In genomic region chr1:54152696-54153095, GRCh38 we compare ENCODE assay signal across 2 cellular contexts.
TF ChIP-seq lines count a peak whose summit lies in the region.

Gene CDCP2, minus strand, starts transcription at chr1:54153000. Its CDS starts 78 bp downstream, at chr1:54152922.

TF ChIP-seq in IMR-90, 13 proteins besides CTCF, POLR2A, EP300 and RAD21:
- TF ChIP-seq NFE2L2 (IDR thresholded peaks at IDR 0.05; ENCODE audit: low read depth, low read length), result no peak
- TF ChIP-seq FOS (IDR thresholded peaks at IDR 0.05; ENCODE audit: low read depth, low read length), result no peak
- TF ChIP-seq MAZ (IDR thresholded peaks at IDR 0.05; ENCODE audit: borderline replicate concordance, low read depth, low read length), result no peak
- TF ChIP-seq RFX5 (IDR thresholded peaks at IDR 0.05; ENCODE audit: low read depth, low read length), result no peak
- TF ChIP-seq MXI1 (IDR thresholded peaks at IDR 0.05; ENCODE audit: borderline replicate concordance, low read depth, low read length), result no peak
- no peak for TF ChIP-seq RCOR1 (IDR thresholded peaks at IDR 0.05; ENCODE audit: insufficient replicate concordance, low read length)
- TF ChIP-seq CEBPB (IDR thresholded peaks at IDR 0.05; ENCODE audit: low read depth, low read length), result no peak
- no peak for TF ChIP-seq BHLHE40 (IDR thresholded peaks at IDR 0.05; ENCODE audit: low read depth, low read length)
- no peak for TF ChIP-seq USF2 (IDR thresholded peaks at IDR 0.05; ENCODE audit: low read depth, low read length)
- TF ChIP-seq SMC3 (IDR thresholded peaks at IDR 0.05; ENCODE audit: low read depth, low read length), result no peak
- no peak for TF ChIP-seq MAFK (IDR thresholded peaks at IDR 0.05; ENCODE audit: low read depth, low read length)
- no peak for TF ChIP-seq ELK1 (IDR thresholded peaks at IDR 0.05; ENCODE audit: borderline replicate concordance, low read depth, low read length)
- no peak for TF ChIP-seq CHD1 (IDR thresholded peaks at IDR 0.05; ENCODE audit: low read depth, low read length)

TF ChIP-seq in H1, 55 proteins besides CTCF, POLR2A, EP300 and RAD21:
- TF ChIP-seq CEBPB (IDR thresholded peaks at IDR 0.05; ENCODE audit: low read depth, low read length) (no peak), SP2 (IDR thresholded peaks at IDR 0.05; ENCODE audit: low read length) (no peak), RNF2 (IDR thresholded peaks at IDR 0.05; ENCODE audit: borderline replicate concordance, low read depth, low read length, missing control alignments, poor library complexity, severe bottlenecking) (no peak), GABPA (IDR thresholded peaks at IDR 0.05; ENCODE audit: borderline replicate concordance, insufficient read depth, low read length) (no peak), MAFK (IDR thresholded peaks at IDR 0.05; ENCODE audit: low read depth, low read length) (no peak), FOSL1 (IDR thresholded peaks at IDR 0.05; ENCODE audit: insufficient read depth, low read depth, low read length) (no peak), EGR1 (IDR thresholded peaks at IDR 0.05; ENCODE audit: borderline replicate concordance, low read depth, low read length) (no peak), POU5F1 (IDR thresholded peaks at IDR 0.05; ENCODE audit: low read depth, low read length) (no peak), EZH2 (IDR thresholded peaks at IDR 0.05; ENCODE audit: low read depth, low read length, severe bottlenecking) (no peak), KDM4A (IDR thresholded peaks at IDR 0.05; ENCODE audit: low read depth, low read length, severe bottlenecking) (no peak), BCL11A (IDR thresholded peaks at IDR 0.05; ENCODE audit: low read depth in 2 of 2, low read length in 2 of 2) (no peak), SRF (IDR thresholded peaks at IDR 0.05; ENCODE audit: low read depth, low read length) (no peak), JUN (IDR thresholded peaks at IDR 0.05; ENCODE audit: low read depth, low read length) (no peak), TEAD4 (IDR thresholded peaks at IDR 0.05; ENCODE audit: low read depth, low read length) (no peak), ASH2L (IDR thresholded peaks at IDR 0.05; ENCODE audit: low read length) (no peak), MAX (IDR thresholded peaks at IDR 0.05) (no peak), BACH1 (IDR thresholded peaks at IDR 0.05; ENCODE audit: low read length) (no peak)
- TF ChIP-seq, protein P1, sequence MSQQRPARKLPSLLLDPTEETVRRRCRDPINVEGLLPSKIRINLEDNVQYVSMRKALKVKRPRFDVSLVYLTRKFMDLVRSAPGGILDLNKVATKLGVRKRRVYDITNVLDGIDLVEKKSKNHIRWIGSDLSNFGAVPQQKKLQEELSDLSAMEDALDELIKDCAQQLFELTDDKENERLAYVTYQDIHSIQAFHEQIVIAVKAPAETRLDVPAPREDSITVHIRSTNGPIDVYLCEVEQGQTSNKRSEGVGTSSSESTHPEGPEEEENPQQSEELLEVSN (IDR thresholded peaks at IDR 0.05), result no peak
